8 cellular contexts compared by ENCODE assay signal in the genomic region with DNA sequence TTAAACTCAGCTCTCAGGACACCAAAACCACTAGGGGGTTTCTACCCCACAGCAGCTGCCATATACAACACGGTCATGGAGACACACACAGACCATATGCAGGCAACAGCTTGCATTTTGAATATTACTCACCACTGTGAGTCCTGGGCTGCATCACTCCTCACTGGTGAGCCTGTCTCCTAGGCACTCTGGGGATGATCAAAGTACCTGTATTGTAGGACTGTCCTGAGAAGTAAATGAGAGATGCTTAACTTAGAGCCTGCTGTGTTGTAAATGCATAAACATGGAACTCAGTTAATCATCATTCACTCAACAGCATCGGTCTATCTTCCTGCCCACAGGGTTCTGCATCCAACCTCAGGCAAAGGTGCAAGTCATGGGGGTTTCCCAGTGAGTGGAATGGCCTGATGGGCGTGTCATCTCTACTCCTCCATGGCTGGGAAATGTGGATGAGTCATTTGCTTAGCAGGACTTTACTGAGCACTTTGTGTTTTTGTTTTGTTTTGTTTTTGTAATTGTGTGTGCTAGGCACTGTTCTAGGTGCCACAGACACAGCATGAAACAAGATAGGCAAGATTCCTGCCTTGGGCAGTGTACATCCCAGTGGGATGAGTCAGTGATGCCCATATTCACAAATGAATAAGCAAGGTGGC.
DNase-seq lines count a peak whose midpoint lies in the region; ATAC-seq, FAIRE-seq and TF ChIP-seq lines count a peak whose summit lies in the region.

No MANE protein-coding gene starts in this region.

- TF ChIP-seq EP300 in GM12878 (IDR thresholded peaks at IDR 0.05; ENCODE audit: borderline replicate concordance in 1 of 2, control insufficient read depth in 1 of 2, low read depth in 2 of 2, low read length in 2 of 2): no peak; a peak in 1 of 4 replicates

- intact Hi-C loops in GM12878 (cut with micrococcal nuclease; ENCODE audit: unreplicated experiment): no loop called here

- H3K36me3 ChIP-seq in GM12878 (ENCODE audit: control insufficient read depth in 2 of 2, insufficient read depth in 2 of 2, low read length in 1 of 2): no peaks in the 10 kb centered on the region

- WGBS in GM12878 (ENCODE audit: insufficient coverage, insufficient replicate concordance, low lambda C conversion rate, missing lambda C conversion rate): 2% methylated on average over 3 of the region's 3 CpGs

- peak; percentile 80 for DNase-seq in EH (ENCODE audit: low read depth)
- DNase-seq in GM12878 (ENCODE audit: low read depth, low spot score): peak; percentile 56
- peak; percentile 71 for DNase-seq in stimulated activated CD4-positive, alpha-beta T cell treated with anti-CD3 and anti-CD28 coated beads, Interleukin-1b, Interleukin-23, amount 100 ng/mL, for 48 hours
- no peak for DNase-seq in NOMO-1 treated with DMSO at 0.1 percent for 48 hours (lab: John Stamatoyannopoulos, UW; ENCODE audit: unreplicated experiment)
- no peak for DNase-seq in NCI-H1694 (lab: John Stamatoyannopoulos, UW)
- no peak for DNase-seq in coronary artery (ENCODE audit: low spot score)

- 0 out of 2 replicates have a peak, but pooled peaks have one; percentile 11 for TF ChIP-seq RAD21 in GM12878 (IDR thresholded peaks at IDR 0.05; ENCODE audit: insufficient read depth, low read depth, low read length)

- H3K9ac ChIP-seq in GM12878 (ENCODE audit: control insufficient read depth, insufficient read depth, low read length): no peak overlapping the region

- FAIRE-seq in GM12878 (lab: Jason Lieb, UNC): no peak

- TF ChIP-seq POLR2A in GM12878 (IDR thresholded peaks at IDR 0.05; ENCODE audit: low read depth, low read length): no peak

- no peaks in the 10 kb centered on the region for H3K79me2 ChIP-seq in GM12878 (ENCODE audit: control insufficient read depth, insufficient read depth, low read length)

- BruUV-seq in GM12878 (replicated peaks; lab: Mats Ljungman, UMichigan): no TSS peak

- no peaks in the 10 kb centered on the region for H3K27me3 ChIP-seq in GM12878 (replicated peaks in 1 of 2; ENCODE audit: control insufficient read depth in 2 of 2, insufficient read depth in 2 of 2, low read length in 1 of 2)

- SMC1A ChIA-PET in GM12878 (lab: Charles Lee; ENCODE audit: uncharacterized antibody, unreplicated experiment): interaction anchor here (0.9 kb wide), 1 partner anchor 10 kb away, joined by 3 read pairs; no protein-coding TSS in a partner anchor

- H3K4me1 ChIP-seq in GM12878 (ENCODE audit: control insufficient read depth, insufficient read depth, low read length): peaks cover 3% of the 10 kb centered on the region; the same call in 1 of the 2 replicates

- in situ Hi-C loops in GM12878 (cut with MboI): no loop called here

- H3K27ac ChIP-seq in GM12878 (ENCODE audit: control insufficient read depth, insufficient read depth) (peak overlapping the region; percentile 63), coronary artery (no peak overlapping the region)

- no peaks in the 10 kb centered on the region for H3K9me3 ChIP-seq in GM12878 (replicated peaks; ENCODE audit: control insufficient read depth, insufficient read depth, low read length)

- H3K4me2 ChIP-seq in GM12878 (ENCODE audit: control insufficient read depth, insufficient read depth): peak overlapping the region; percentile 62

- peak overlapping the region; percentile 24; the same call in 1 of the 2 replicates for H2AFZ ChIP-seq in GM12878 (ENCODE audit: control insufficient read depth, low read depth, low read length)

- CTCF ChIA-PET in GM12878 (lab: Yijun Ruan, JAX): no interaction called here

- ATAC-seq in GM21360 (IDR thresholded peaks at IDR 0.05; ENCODE audit: unreplicated experiment): peak; percentile 90
- ATAC-seq in HG03469 (IDR thresholded peaks at IDR 0.05; ENCODE audit: unreplicated experiment): peak; percentile 76
- ATAC-seq in GM12878: peak; percentile 90

- POLR2A ChIA-PET in GM12878 (lab: Charles Lee): no interaction called here

- H3K4me3 ChIP-seq in GM12878: no peak overlapping the region
- no peak overlapping the region for H3K4me3 ChIP-seq in coronary artery

- TF ChIP-seq CTCF in GM12878 (IDR thresholded peaks at IDR 0.05 in 2 of 3, conservative IDR thresholded peaks at IDR 0.05 in 1 of 3; ENCODE audit: control insufficient read depth in 2 of 3, extremely low read depth in 1 of 3, insufficient read depth in 1 of 3, low read depth in 3 of 3, low read length in 3 of 3) (no peak), coronary artery (IDR thresholded peaks at IDR 0.05) (no peak)

- H4K20me1 ChIP-seq in GM12878 (ENCODE audit: control insufficient read depth, insufficient read depth): no peaks in the 10 kb centered on the region; the same call in 1 of the 2 replicates

- RAD21 ChIA-PET in GM12878 (lab: Charles Lee; ENCODE audit: unreplicated experiment): no interaction called here

TF ChIP-seq in GM12878, 131 proteins besides CTCF, POLR2A, EP300 and RAD21:
- TF ChIP-seq IKZF2 (IDR thresholded peaks at IDR 0.05): peak in 1 of 2 experiments; percentile 22; a peak in 1 of 4 replicates
- TF ChIP-seq JUNB (IDR thresholded peaks at IDR 0.05): peak; percentile 60
- peak; percentile 85 for TF ChIP-seq TCF12 (IDR thresholded peaks at IDR 0.05; ENCODE audit: low read depth, low read length)
- TF ChIP-seq YY1 (IDR thresholded peaks at IDR 0.05; ENCODE audit: low read depth, low read length): 0 out of 2 replicates have a peak, but pooled peaks have one; percentile 24
- TF ChIP-seq NR2F1 (conservative IDR thresholded peaks at IDR 0.05): 0 out of 2 replicates have a peak, but pooled peaks have one; percentile 14
- no peak for TF ChIP-seq SMAD1 (IDR thresholded peaks at IDR 0.05; ENCODE audit: low read depth, partially characterized antibody)
- TF ChIP-seq NFIC (IDR thresholded peaks at IDR 0.05; ENCODE audit: low read depth, low read length): peak; percentile 52; the same call in 1 of the 2 replicates
- peak; percentile 33; the same call in 1 of the 2 replicates for TF ChIP-seq EED (IDR thresholded peaks at IDR 0.05; ENCODE audit: low read depth)
- TF ChIP-seq RUNX3 (IDR thresholded peaks at IDR 0.05; ENCODE audit: low read length): peak; percentile 40; the same call in 1 of the 2 replicates
- no peak for TF ChIP-seq ZZZ3 (IDR thresholded peaks at IDR 0.05; ENCODE audit: control insufficient read depth, insufficient read length, low read depth)
- no peak for TF ChIP-seq ASH2L (IDR thresholded peaks at IDR 0.05; ENCODE audit: borderline replicate concordance, low read depth)
- TF ChIP-seq TCF3 (IDR thresholded peaks at IDR 0.05; ENCODE audit: borderline replicate concordance, insufficient read depth, low read depth, low read length): 0 out of 2 replicates have a peak, but pooled peaks have one; percentile 28
- TF ChIP-seq MEF2A (IDR thresholded peaks at IDR 0.05; ENCODE audit: insufficient read depth, low read depth, low read length): no peak
- TF ChIP-seq CREB1 (IDR thresholded peaks at IDR 0.05; ENCODE audit: low read depth): no peak
TF ChIP-seq in GM12878: peak in this region for 9.

Comparison
In these comparisons a context has a peak if more than half of its experiments do, and no peak if none do; other contexts are left out.
1. DNase-seq: peak in EH (single experiment), GM12878 (single experiment) and stimulated activated CD4-positive, alpha-beta T cell treated with anti-CD3 and anti-CD28 coated beads, Interleukin-1b, Interleukin-23, amount 100 ng/mL, for 48 hours (single experiment); none in NOMO-1 treated with DMSO at 0.1 percent for 48 hours (single experiment), NCI-H1694 (single experiment) and coronary artery (single experiment).
2. Peak in every context shown above with its lines, with median percentiles within 50 percentile points of each other: ATAC-seq.